1 cellular context compared by ENCODE assay signal in the genomic region with DNA sequence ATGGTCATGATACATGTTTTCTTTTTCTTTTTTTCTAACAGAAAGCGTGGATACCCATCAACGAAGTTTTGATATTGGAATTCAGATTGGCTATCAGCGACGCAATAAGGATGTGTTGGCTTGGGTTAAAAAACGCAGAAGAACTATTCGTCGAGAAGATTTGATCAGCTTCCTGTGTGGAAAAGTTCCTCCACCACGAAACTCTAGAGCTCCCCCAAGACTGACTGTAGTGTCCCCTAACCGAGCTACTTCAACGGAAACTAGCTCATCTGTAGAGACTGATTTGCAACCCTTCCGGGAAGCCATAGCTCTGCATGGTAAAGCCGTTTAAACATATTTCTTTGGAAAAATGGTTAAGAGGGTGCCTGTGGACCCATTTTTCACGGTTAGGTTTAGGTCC.
TF ChIP-seq lines count a peak whose summit lies in the region.

No MANE protein-coding gene starts in this region.

TF ChIP-seq in HepG2, 621 proteins besides CTCF, POLR2A, EP300 and RAD21:
- TF ChIP-seq PRPF4 (IDR thresholded peaks at IDR 0.05; ENCODE audit: low read depth, low read length, poor library complexity, severe bottlenecking) (peak; percentile 29), MLX (CRISPR knock-in tag; IDR thresholded peaks at IDR 0.05) (no peak), ZNF660 (CRISPR knock-in tag; IDR thresholded peaks at IDR 0.05; ENCODE audit: borderline replicate concordance, low read depth) (no peak), RBFOX2 (IDR thresholded peaks at IDR 0.05; ENCODE audit: low read depth, low read length) (0 out of 2 replicates have a peak, but pooled peaks have one; percentile 2)
